ENCODE assay signal across 16 cellular contexts in genomic region chr17:31575043-31575442, GRCh38.
DNase-seq lines count a peak whose midpoint lies in the region; ATAC-seq and TF ChIP-seq lines count a peak whose summit lies in the region.
"Had no signal": no experiment of that assay in that cellular context is flagged by ENCODE, and none has a peak within 500 bp of the region (broad histone marks: within the 10 kb centered on the region; RNA-seq: fewer than 3 reads in every experiment).

No MANE protein-coding gene starts in this region.

- POLR2A ChIA-PET in RWPE1 (lab: Yijun Ruan, JAX; ENCODE audit: low non-redundant PET), result no interaction called here

- no peaks in the 10 kb centered on the region for H3K9me3 Mint-ChIP-seq in HFFc6
- H3K9me3 Mint-ChIP-seq in natural killer cell treated with Interleukin-12 subunit alpha and Interleukin-12 subunit beta and Interleukin-15 and Interleukin-18, amount 100 ng/mL, for 72 hours, result no peaks in the 10 kb centered on the region
- H3K9me3 Mint-ChIP-seq: CD4-positive, alpha-beta memory T cell; IgD-negative memory B cell had no signal

- ATAC-seq in natural killer cell treated with Interleukin-12 subunit alpha and Interleukin-12 subunit beta and Interleukin-15 and Interleukin-18, amount 100 ng/mL, for 72 hours, result no peak
- no peak for ATAC-seq in activated CD4-positive, CD25-positive, alpha-beta regulatory T cell treated with anti-CD3 and anti-CD28 coated beads, Interleukin-2, amount 50 U/mL, for 24 hours
- no peak for ATAC-seq in heart right ventricle
- ATAC-seq: A549, HCT116 had no signal

- H3K36me3 ChIP-seq in neuronal stem cell (replicated peaks in 1 of 2; ENCODE audit: control insufficient read depth in 2 of 2, insufficient read depth in 2 of 2, low read length in 2 of 2) (no peaks in the 10 kb centered on the region), heart right ventricle (peaks cover 0 to 11% (median 0%) of the 10 kb centered on the region in 9 donors)
- H3K36me3 ChIP-seq: BE2C had no signal

- H3K4me1 Mint-ChIP-seq in HFFc6 (ENCODE audit: low read depth), result peaks cover 79% of the 10 kb centered on the region
- H3K4me1 Mint-ChIP-seq in natural killer cell treated with Interleukin-12 subunit alpha and Interleukin-12 subunit beta and Interleukin-15 and Interleukin-18, amount 100 ng/mL, for 72 hours (ENCODE audit: low read depth in 2 of 2), result no peaks in the 10 kb centered on the region
- H3K4me1 Mint-ChIP-seq: CD4-positive, alpha-beta memory T cell had no signal

- no peak overlapping the region for H2BK12ac ChIP-seq in neuronal stem cell (ENCODE audit: low read length)

- no peak overlapping the region for H3K18ac ChIP-seq in neuronal stem cell (ENCODE audit: low read length)

- H4K91ac ChIP-seq in neuronal stem cell (ENCODE audit: low read depth, low read length, poor library complexity), result no peak overlapping the region

- H2BK5ac ChIP-seq in neuronal stem cell (ENCODE audit: low read length), result no peak overlapping the region

- H3K9me3 ChIP-seq in neuronal stem cell (replicated peaks in 1 of 2; ENCODE audit: control insufficient read depth in 2 of 2, insufficient read depth in 1 of 2, low read depth in 1 of 2, low read length in 2 of 2) (no peaks in the 10 kb centered on the region), heart right ventricle (no peaks in the 10 kb centered on the region)
- H3K9me3 ChIP-seq: A549, BE2C had no signal

- H3K27me3 Mint-ChIP-seq in HFFc6 (ENCODE audit: insufficient read depth), result peaks cover 4% of the 10 kb centered on the region
- H3K27me3 Mint-ChIP-seq in natural killer cell treated with Interleukin-12 subunit alpha and Interleukin-12 subunit beta and Interleukin-15 and Interleukin-18, amount 100 ng/mL, for 72 hours, result no peaks in the 10 kb centered on the region
- H3K27me3 Mint-ChIP-seq: CD4-positive, alpha-beta memory T cell; IgD-negative memory B cell had no signal

- DNase-seq in HFFc6, result no peak
- DNase-seq in RWPE1 (ENCODE audit: low spot score), result no peak
- DNase-seq in neuronal stem cell (ENCODE audit: low spot score), result no peak
- no peak for DNase-seq in HUDEP-2 (lab: John Stamatoyannopoulos, UW; ENCODE audit: unreplicated experiment in 76 of 76)
- DNase-seq in natural killer cell treated with Interleukin-12 subunit alpha and Interleukin-12 subunit beta and Interleukin-15 and Interleukin-18, amount 100 ng/mL, for 72 hours (ENCODE audit: low spot score), result no peak
- no peak for DNase-seq in heart right ventricle
- DNase-seq: BE2C; CD4-positive, alpha-beta memory T cell; DMS153; DMS79 treated with DMSO at 0.1 percent for 48 hours; EL had no signal

- intact Hi-C loops in heart right ventricle (cut with DNase I), result loop anchor here in 1 of 10 donors (10.0 kb wide), 1 partner anchor 120 kb away; no protein-coding TSS in a partner anchor

- no peaks in the 10 kb centered on the region for H3K79me1 ChIP-seq in neuronal stem cell (ENCODE audit: low read depth, low read length)

- H3K4me3 ChIP-seq in neuronal stem cell (ENCODE audit: low read length in 2 of 2) (no peak overlapping the region), heart right ventricle (no peak overlapping the region)
- H3K4me3 ChIP-seq: A549 had no signal

- no peak overlapping the region for H3K14ac ChIP-seq in neuronal stem cell (ENCODE audit: low read length)

- CTCF ChIA-PET in RWPE1 (lab: Yijun Ruan, JAX), result interaction anchor here (1.2 kb wide), 1 partner anchor 268 kb away, joined by 3 read pairs; no protein-coding TSS in a partner anchor

- peaks cover 51% of the 10 kb centered on the region for H3K36me3 Mint-ChIP-seq in HFFc6 (ENCODE audit: low read depth)
- H3K36me3 Mint-ChIP-seq in natural killer cell treated with Interleukin-12 subunit alpha and Interleukin-12 subunit beta and Interleukin-15 and Interleukin-18, amount 100 ng/mL, for 72 hours, result no peaks in the 10 kb centered on the region
- H3K36me3 Mint-ChIP-seq: CD4-positive, alpha-beta memory T cell; IgD-negative memory B cell had no signal

- H3K23ac ChIP-seq in neuronal stem cell (ENCODE audit: low read depth, low read length, poor library complexity), result no peak overlapping the region

- no peak overlapping the region for H2BK15ac ChIP-seq in neuronal stem cell (ENCODE audit: low read length)

- no peak overlapping the region for H2AFZ ChIP-seq in neuronal stem cell (ENCODE audit: low read length)

- peaks cover 0 to 3% (median 0%) of the 10 kb centered on the region in 3 experiments for H3K27me3 ChIP-seq in neuronal stem cell (ENCODE audit: control insufficient read depth in 3 of 3, insufficient read depth in 3 of 3, low read depth in 1 of 3, low read length in 3 of 3)
- H3K27me3 ChIP-seq in heart right ventricle, result no peaks in the 10 kb centered on the region
- H3K27me3 ChIP-seq: BE2C had no signal

- H2AK5ac ChIP-seq in neuronal stem cell (ENCODE audit: low read depth, low read length), result peak overlapping the region; percentile 53

- peaks cover 0 to 6% of the 10 kb centered on the region in 2 donors for H3K4me1 ChIP-seq in neuronal stem cell (ENCODE audit: control insufficient read depth in 2 of 2, insufficient read depth in 1 of 2, low read depth in 1 of 2, low read length in 2 of 2)
- peaks cover 6 to 52% (median 49%) of the 10 kb centered on the region in 9 donors for H3K4me1 ChIP-seq in heart right ventricle

- no peak for TF ChIP-seq CTCF in HFFc6 (IDR thresholded peaks at IDR 0.05)
- TF ChIP-seq CTCF in RWPE1 (conservative IDR thresholded peaks at IDR 0.05; ENCODE audit: low read depth), result no peak
- TF ChIP-seq CTCF in heart right ventricle (IDR thresholded peaks at IDR 0.05), result no peak

- H2BK120ac ChIP-seq in neuronal stem cell (ENCODE audit: low read depth, low read length), result no peak overlapping the region

- H4K8ac ChIP-seq in neuronal stem cell (ENCODE audit: low read depth, low read length), result no peak overlapping the region

- peak overlapping the region; percentile 96 for H3K27ac Mint-ChIP-seq in HFFc6
- no peak overlapping the region for H3K27ac Mint-ChIP-seq in natural killer cell treated with Interleukin-12 subunit alpha and Interleukin-12 subunit beta and Interleukin-15 and Interleukin-18, amount 100 ng/mL, for 72 hours
- H3K27ac Mint-ChIP-seq: CD4-positive, alpha-beta memory T cell; IgD-negative memory B cell had no signal

- no peak overlapping the region for H3K4me3 Mint-ChIP-seq in HFFc6
- no peak overlapping the region for H3K4me3 Mint-ChIP-seq in natural killer cell treated with Interleukin-12 subunit alpha and Interleukin-12 subunit beta and Interleukin-15 and Interleukin-18, amount 100 ng/mL, for 72 hours
- H3K4me3 Mint-ChIP-seq: CD4-positive, alpha-beta memory T cell; IgD-negative memory B cell had no signal

- no peak overlapping the region for H3K9ac ChIP-seq in neuronal stem cell (ENCODE audit: low read depth, low read length, poor library complexity)

- no peak overlapping the region for H3K4ac ChIP-seq in neuronal stem cell (ENCODE audit: low read length)

- no CpG with 5 or more reads among the region's 13 CpGs for WGBS in neuronal stem cell (ENCODE audit: extremely low coverage in 2 of 2, insufficient read length in 2 of 2, insufficient replicate concordance in 1 of 2), 2 donors
- WGBS in heart right ventricle, 2 donors, result 89 to 93% methylated on average over 13 of the region's 13 CpGs

- no peak overlapping the region for H3K4me2 ChIP-seq in neuronal stem cell (ENCODE audit: insufficient read depth, low read length, poor library complexity, severe bottlenecking)
- H3K4me2 ChIP-seq: A549 had no signal

- H3K27ac ChIP-seq in RWPE1 (peak overlapping the region; percentile 99), neuronal stem cell (replicated peaks; ENCODE audit: low read length) (no peak overlapping the region), heart right ventricle (no peak overlapping the region)
- H3K27ac ChIP-seq: A549, C4-2B had no signal
